In the genomic region with DNA sequence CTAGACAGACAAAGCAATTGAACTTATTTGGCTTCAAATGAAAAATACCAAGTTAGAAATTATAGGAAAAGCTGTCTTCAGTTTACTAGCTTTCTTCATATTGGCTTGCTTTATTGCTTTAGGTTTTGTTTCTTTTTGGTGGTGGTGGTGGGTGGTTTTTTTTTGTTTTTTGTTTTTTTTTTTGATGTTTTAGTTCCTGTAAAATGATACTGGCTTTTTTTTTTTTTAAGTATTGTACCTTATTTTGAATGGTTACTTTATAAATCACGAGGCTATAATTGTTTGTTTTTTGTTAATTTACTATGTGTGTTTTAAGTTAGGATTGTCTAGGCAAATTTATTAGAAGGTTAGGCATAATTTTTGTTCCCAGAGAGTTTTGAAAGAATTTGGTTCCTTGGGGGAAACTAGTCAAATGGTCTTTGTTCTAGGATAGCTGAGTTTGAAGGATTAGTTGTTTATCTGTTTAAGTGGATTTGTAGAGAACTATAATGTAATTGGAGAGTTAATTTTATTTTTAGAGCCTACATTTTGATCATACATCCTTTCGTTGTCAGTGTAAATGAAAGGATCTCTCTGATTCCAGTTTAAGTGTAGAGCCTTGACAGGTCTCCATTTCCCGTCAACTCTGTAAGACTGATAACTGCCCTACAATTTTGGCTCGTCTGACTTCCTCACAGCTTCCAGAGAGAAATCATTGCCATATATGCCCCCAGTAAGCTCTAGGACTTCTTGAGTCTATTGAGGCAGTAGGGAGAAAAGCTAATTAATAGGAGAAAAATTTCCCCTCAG, we compare ENCODE assay signal across 1 cellular context.
A peak's percentile ranks its signal among the peaks of the same experiment; 100 is the strongest.
TF ChIP-seq lines count a peak whose summit lies in the region.

No MANE protein-coding gene starts in this region.

TF ChIP-seq in K562, 482 proteins besides CTCF, POLR2A, EP300 and RAD21 (continued from another document and continues in another):
- TF ChIP-seq ZBTB40 (IDR thresholded peaks at IDR 0.05): peak; percentile 64; the same call in 1 of the 2 replicates
- no peak for TF ChIP-seq ZBTB40 (CRISPR knock-in tag; IDR thresholded peaks at IDR 0.05)
- no peak for TF ChIP-seq EP400 (IDR thresholded peaks at IDR 0.05)
- TF ChIP-seq RBM39 (optimal IDR thresholded peaks at IDR 0.05; ENCODE audit: low read depth, low read length): no peak
- TF ChIP-seq SUPT5H (IDR thresholded peaks at IDR 0.05): peak; percentile 49; the same call in 1 of the 2 replicates
- TF ChIP-seq, protein P1, sequence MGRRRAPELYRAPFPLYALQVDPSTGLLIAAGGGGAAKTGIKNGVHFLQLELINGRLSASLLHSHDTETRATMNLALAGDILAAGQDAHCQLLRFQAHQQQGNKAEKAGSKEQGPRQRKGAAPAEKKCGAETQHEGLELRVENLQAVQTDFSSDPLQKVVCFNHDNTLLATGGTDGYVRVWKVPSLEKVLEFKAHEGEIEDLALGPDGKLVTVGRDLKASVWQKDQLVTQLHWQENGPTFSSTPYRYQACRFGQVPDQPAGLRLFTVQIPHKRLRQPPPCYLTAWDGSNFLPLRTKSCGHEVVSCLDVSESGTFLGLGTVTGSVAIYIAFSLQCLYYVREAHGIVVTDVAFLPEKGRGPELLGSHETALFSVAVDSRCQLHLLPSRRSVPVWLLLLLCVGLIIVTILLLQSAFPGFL (CRISPR knock-in tag; IDR thresholded peaks at IDR 0.05): no peak
- TF ChIP-seq, protein P2, sequence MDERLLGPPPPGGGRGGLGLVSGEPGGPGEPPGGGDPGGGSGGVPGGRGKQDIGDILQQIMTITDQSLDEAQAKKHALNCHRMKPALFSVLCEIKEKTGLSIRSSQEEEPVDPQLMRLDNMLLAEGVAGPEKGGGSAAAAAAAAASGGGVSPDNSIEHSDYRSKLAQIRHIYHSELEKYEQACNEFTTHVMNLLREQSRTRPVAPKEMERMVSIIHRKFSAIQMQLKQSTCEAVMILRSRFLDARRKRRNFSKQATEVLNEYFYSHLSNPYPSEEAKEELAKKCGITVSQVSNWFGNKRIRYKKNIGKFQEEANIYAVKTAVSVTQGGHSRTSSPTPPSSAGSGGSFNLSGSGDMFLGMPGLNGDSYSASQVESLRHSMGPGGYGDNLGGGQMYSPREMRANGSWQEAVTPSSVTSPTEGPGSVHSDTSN (CRISPR knock-in tag; IDR thresholded peaks at IDR 0.05; ENCODE audit: low read depth): no peak
- TF ChIP-seq, protein P2 (tag; conservative IDR thresholded peaks at IDR 0.05; ENCODE audit: low read depth): peak; percentile 64; the same call in 1 of the 2 replicates
- TF ChIP-seq, protein P3, sequence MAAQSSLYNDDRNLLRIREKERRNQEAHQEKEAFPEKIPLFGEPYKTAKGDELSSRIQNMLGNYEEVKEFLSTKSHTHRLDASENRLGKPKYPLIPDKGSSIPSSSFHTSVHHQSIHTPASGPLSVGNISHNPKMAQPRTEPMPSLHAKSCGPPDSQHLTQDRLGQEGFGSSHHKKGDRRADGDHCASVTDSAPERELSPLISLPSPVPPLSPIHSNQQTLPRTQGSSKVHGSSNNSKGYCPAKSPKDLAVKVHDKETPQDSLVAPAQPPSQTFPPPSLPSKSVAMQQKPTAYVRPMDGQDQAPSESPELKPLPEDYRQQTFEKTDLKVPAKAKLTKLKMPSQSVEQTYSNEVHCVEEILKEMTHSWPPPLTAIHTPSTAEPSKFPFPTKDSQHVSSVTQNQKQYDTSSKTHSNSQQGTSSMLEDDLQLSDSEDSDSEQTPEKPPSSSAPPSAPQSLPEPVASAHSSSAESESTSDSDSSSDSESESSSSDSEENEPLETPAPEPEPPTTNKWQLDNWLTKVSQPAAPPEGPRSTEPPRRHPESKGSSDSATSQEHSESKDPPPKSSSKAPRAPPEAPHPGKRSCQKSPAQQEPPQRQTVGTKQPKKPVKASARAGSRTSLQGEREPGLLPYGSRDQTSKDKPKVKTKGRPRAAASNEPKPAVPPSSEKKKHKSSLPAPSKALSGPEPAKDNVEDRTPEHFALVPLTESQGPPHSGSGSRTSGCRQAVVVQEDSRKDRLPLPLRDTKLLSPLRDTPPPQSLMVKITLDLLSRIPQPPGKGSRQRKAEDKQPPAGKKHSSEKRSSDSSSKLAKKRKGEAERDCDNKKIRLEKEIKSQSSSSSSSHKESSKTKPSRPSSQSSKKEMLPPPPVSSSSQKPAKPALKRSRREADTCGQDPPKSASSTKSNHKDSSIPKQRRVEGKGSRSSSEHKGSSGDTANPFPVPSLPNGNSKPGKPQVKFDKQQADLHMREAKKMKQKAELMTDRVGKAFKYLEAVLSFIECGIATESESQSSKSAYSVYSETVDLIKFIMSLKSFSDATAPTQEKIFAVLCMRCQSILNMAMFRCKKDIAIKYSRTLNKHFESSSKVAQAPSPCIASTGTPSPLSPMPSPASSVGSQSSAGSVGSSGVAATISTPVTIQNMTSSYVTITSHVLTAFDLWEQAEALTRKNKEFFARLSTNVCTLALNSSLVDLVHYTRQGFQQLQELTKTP (IDR thresholded peaks at IDR 0.05; ENCODE audit: low read depth in 1 of 2, partially characterized antibody in 2 of 2): peak in 1 of 2 experiments; percentile 63
- peak; percentile 33 for TF ChIP-seq BRD9 (IDR thresholded peaks at IDR 0.05; ENCODE audit: low read depth, partially characterized antibody)
- no peak for TF ChIP-seq ZC3H11A (IDR thresholded peaks at IDR 0.05; ENCODE audit: low read depth, low read length)
- peak in 1 of 2 experiments; percentile 55; a peak in 1 of 4 replicates for TF ChIP-seq ARNT (IDR thresholded peaks at IDR 0.05)
- peak; percentile 68 for TF ChIP-seq CHD1 (IDR thresholded peaks at IDR 0.05; ENCODE audit: low read length)
- no peak for TF ChIP-seq CBFA2T2 (conservative IDR thresholded peaks at IDR 0.05)
- TF ChIP-seq NKRF (IDR thresholded peaks at IDR 0.05; ENCODE audit: borderline replicate concordance): 0 out of 2 replicates have a peak, but pooled peaks have one; percentile 47
- peak; percentile 55 for TF ChIP-seq ASH1L (IDR thresholded peaks at IDR 0.05; ENCODE audit: borderline replicate concordance, low read depth, partially characterized antibody)
- TF ChIP-seq RFX7 (CRISPR knock-in tag; IDR thresholded peaks at IDR 0.05): no peak
- TF ChIP-seq TBL1XR1 (IDR thresholded peaks at IDR 0.05; ENCODE audit: low read length in 2 of 2): 0 out of 4 replicates have a peak, but pooled peaks of 1 of the 2 experiments have one; percentile 24
- TF ChIP-seq NR2C2 (CRISPR knock-in tag; IDR thresholded peaks at IDR 0.05): no peak
- TF ChIP-seq NR2C2 (tag; IDR thresholded peaks at IDR 0.05): 0 out of 2 replicates have a peak, but pooled peaks have one; percentile 7
- peak in 1 of 2 experiments; percentile 41; a peak in 1 of 4 replicates for TF ChIP-seq TRIM24 (IDR thresholded peaks at IDR 0.05)
- no peak for TF ChIP-seq MYBL2 (IDR thresholded peaks at IDR 0.05; ENCODE audit: low read depth)
- TF ChIP-seq MYBL2 (CRISPR knock-in tag; IDR thresholded peaks at IDR 0.05; ENCODE audit: borderline replicate concordance): no peak
- no peak for TF ChIP-seq PATZ1 (CRISPR knock-in tag; IDR thresholded peaks at IDR 0.05; ENCODE audit: borderline replicate concordance)
- peak; percentile 62; the same call in 1 of the 2 replicates for TF ChIP-seq ZNF668 (CRISPR knock-in tag; IDR thresholded peaks at IDR 0.05)
- peak; percentile 78; the same call in 1 of the 2 replicates for TF ChIP-seq ZC3H8 (IDR thresholded peaks at IDR 0.05)
- no peak for TF ChIP-seq NCOR1 (IDR thresholded peaks at IDR 0.05)
- TF ChIP-seq TEAD4 (IDR thresholded peaks at IDR 0.05; ENCODE audit: low read length): no peak
- no peak for TF ChIP-seq TEAD4 (CRISPR knock-in tag; IDR thresholded peaks at IDR 0.05; ENCODE audit: borderline replicate concordance)
- no peak for TF ChIP-seq CSDE1 (IDR thresholded peaks at IDR 0.05)
- no peak for TF ChIP-seq HCFC1 (IDR thresholded peaks at IDR 0.05; ENCODE audit: low read depth, low read length)
- TF ChIP-seq FOXK2 (conservative IDR thresholded peaks at IDR 0.05 in 1 of 2, IDR thresholded peaks at IDR 0.05 in 1 of 2; ENCODE audit: low read depth in 2 of 2): 0 out of 4 replicates have a peak, but pooled peaks of 1 of the 2 experiments have one; percentile 15
